Comparison of ENCODE assay signal across 22 cellular contexts in genomic region chr10:132783865-132784581, GRCh38. TPM values are rescaled to one million over a fixed set of nuclear protein-coding genes. Genes with fewer than 3 reads are reported as not detected.
DNase-seq lines count a peak whose midpoint lies in the region; ATAC-seq, FAIRE-seq and TF ChIP-seq lines count a peak whose summit lies in the region.
"Had no signal": no experiment of that assay in that cellular context is flagged by ENCODE, and none has a peak within 500 bp of the region (broad histone marks: within the 10 kb centered on the region; RNA-seq: fewer than 3 reads in every experiment).

No MANE protein-coding gene starts in this region.

- H3K36me3 Mint-ChIP-seq in activated naive CD8-positive, alpha-beta T cell treated with anti-CD3 and anti-CD28 coated beads, Interleukin-2, amount 10 ng/mL, durations not matched to agents 7 days and 5 days, result peaks cover 3% of the 10 kb centered on the region
- peaks cover 21% of the 10 kb centered on the region for H3K36me3 Mint-ChIP-seq in activated naive CD8-positive, alpha-beta T cell treated with anti-CD3 and anti-CD28 coated beads, Interleukin-2, amount 50 U/mL, for 24 hours (ENCODE audit: low read depth)
- H3K36me3 Mint-ChIP-seq in naive thymus-derived CD8-positive, alpha-beta T cell, result peaks cover 15 to 47% (median 35%) of the 10 kb centered on the region in 3 donors
- peaks cover 5% of the 10 kb centered on the region for H3K36me3 Mint-ChIP-seq in type B pancreatic cell

- no peak overlapping the region for H3K14ac ChIP-seq in H1 (ENCODE audit: insufficient read length)

- H3K4me1 ChIP-seq in H1 (replicated peaks in 1 of 4; ENCODE audit: control insufficient read depth in 3 of 4, insufficient read depth in 4 of 4, low read length in 3 of 4), result peaks cover 0 to 29% (median 12%) of the 10 kb centered on the region in 4 experiments; a peak in 6 of 7 replicates

- no peak for FAIRE-seq in H1 (lab: Jason Lieb, UNC)

- no peak overlapping the region for H2BK20ac ChIP-seq in H1 (ENCODE audit: low read length)

- H3K4ac ChIP-seq in H1 (replicated peaks; ENCODE audit: insufficient read length, low read depth, low read length), result no peak overlapping the region

- 22% methylated on average over 57 of the region's 68 CpGs; no CpG with 5 or more reads in 1 of the 2 experiments for WGBS in H1 (ENCODE audit: extremely low coverage in 1 of 2, insufficient coverage in 1 of 2, insufficient read length in 1 of 2, insufficient replicate concordance in 2 of 2, low coverage in 1 of 2, low lambda C conversion rate in 2 of 2, missing lambda C conversion rate in 1 of 2), 2 experiments

- H3K4me3 ChIP-seq in H1 (ENCODE audit: extremely low read depth in 1 of 4, insufficient read depth in 2 of 4, low read depth in 3 of 4, low read length in 4 of 4), result peak overlapping the region in 2 of 4 experiments; percentile 14 to 51; a peak in 3 of 8 replicates
- no peak overlapping the region for H3K4me3 ChIP-seq in foreskin fibroblast (ENCODE audit: low read depth in 1 of 2, low read length in 2 of 2)
- H3K4me3 ChIP-seq: heart right ventricle, PC-9, thoracic aorta had no signal

- H3K9me3 ChIP-seq in H1 (ENCODE audit: insufficient read depth in 2 of 2, low read depth in 1 of 2, low read length in 1 of 2), result no peaks in the 10 kb centered on the region; a peak in 1 of 4 replicates
- H3K9me3 ChIP-seq: heart right ventricle had no signal

- peaks cover 61 to 75% (median 73%) of the 10 kb centered on the region in 4 experiments for H3K27me3 ChIP-seq in H1 (replicated peaks in 1 of 4; ENCODE audit: control insufficient read depth in 3 of 4, extremely low read depth in 1 of 4, insufficient read depth in 3 of 4, low read length in 3 of 4)

- no peaks in the 10 kb centered on the region for H3K9me3 Mint-ChIP-seq in activated naive CD8-positive, alpha-beta T cell treated with anti-CD3 and anti-CD28 coated beads, Interleukin-2, amount 10 ng/mL, durations not matched to agents 7 days and 5 days
- no peaks in the 10 kb centered on the region for H3K9me3 Mint-ChIP-seq in activated naive CD8-positive, alpha-beta T cell treated with anti-CD3 and anti-CD28 coated beads, Interleukin-2, amount 50 U/mL, for 24 hours
- H3K9me3 Mint-ChIP-seq in naive thymus-derived CD8-positive, alpha-beta T cell, result peaks cover 0 to 8% (median 0%) of the 10 kb centered on the region in 9 donors
- no peaks in the 10 kb centered on the region for H3K9me3 Mint-ChIP-seq in type B pancreatic cell
- H3K9me3 Mint-ChIP-seq: CD8-positive, alpha-beta T cell had no signal

- DNase-seq in activated naive CD8-positive, alpha-beta T cell treated with anti-CD3 and anti-CD28 coated beads, Interleukin-2, amount 10 ng/mL, durations not matched to agents 7 days and 5 days, result no peak
- no peak for DNase-seq in activated naive CD8-positive, alpha-beta T cell treated with anti-CD3 and anti-CD28 coated beads, Interleukin-2, amount 50 U/mL, for 24 hours
- DNase-seq in H1 (ENCODE audit: low read depth in 1 of 2, low spot score in 2 of 2) (no peak), type B pancreatic cell (ENCODE audit: extremely low spot score, unreplicated experiment) (no peak), foreskin fibroblast (no peak)
- DNase-seq in naive thymus-derived CD8-positive, alpha-beta T cell, result no peak
- DNase-seq: aorta; CD8-positive, alpha-beta T cell; cerebellar nuclear complex; DMS79; heart right ventricle; NCI-H226; PC-9; stimulated activated CD4-positive, alpha-beta T cell treated with anti-CD3 and anti-CD28 coated beads, Interleukin-12 subunit alpha, Interleukin-12 subunit beta, amount 100 ng/mL, for 4 hours; stimulated activated CD8-positive, alpha-beta memory T cell treated with anti-CD3 and anti-CD28 coated beads, Interleukin-4, amount 100 ng/mL, for 48 hours had no signal

- TF ChIP-seq CTCF in H1 (IDR thresholded peaks at IDR 0.05; ENCODE audit: control extremely low read depth in 1 of 3, insufficient read depth in 1 of 3, low read depth in 1 of 3, low read length in 3 of 3) (no peak), type B pancreatic cell (conservative IDR thresholded peaks at IDR 0.05) (no peak), foreskin fibroblast (IDR thresholded peaks at IDR 0.05; ENCODE audit: low read depth, low read length) (no peak)

- no peak overlapping the region for H2BK5ac ChIP-seq in H1 (ENCODE audit: low read depth, low read length)

- POLR2A ChIA-PET in activated naive CD8-positive, alpha-beta T cell treated with anti-CD3 and anti-CD28 coated beads, Interleukin-2, amount 10 ng/mL, durations not matched to agents 7 days and 5 days (lab: Charles Lee), result no interaction called here
- POLR2A ChIA-PET in H1 (lab: Charles Lee; ENCODE audit: partially characterized antibody), result interaction anchor here (1.1 kb wide), 1 partner anchor 129 kb away, joined by 3 read pairs; no protein-coding TSS in a partner anchor
- POLR2A ChIA-PET in naive thymus-derived CD8-positive, alpha-beta T cell (lab: Charles Lee), result no interaction called here

- no peaks in the 10 kb centered on the region for H3K79me2 ChIP-seq in H1 (ENCODE audit: control insufficient read depth in 1 of 2, insufficient read depth in 2 of 2, low read length in 2 of 2)

- peaks cover 0 to 28% (median 0%) of the 10 kb centered on the region in 4 experiments; a peak in 2 of 8 replicates for H3K36me3 ChIP-seq in H1 (ENCODE audit: control insufficient read depth in 2 of 4, insufficient read depth in 4 of 4, low read length in 3 of 4)

- H4K8ac ChIP-seq in H1 (ENCODE audit: extremely low read depth, insufficient read depth, low read length), result peak overlapping the region; percentile 51; the same call in 1 of the 2 replicates

- CTCF ChIA-PET in H1 (lab: Charles Lee; ENCODE audit: partially characterized antibody), result interaction anchor here (0.8 to 2.0 kb wide), 2 partner anchors 9 to 22 kb away, joined by 3 to 6 read pairs; no protein-coding TSS in a partner anchor

- peaks cover 7% of the 10 kb centered on the region; the same call in 1 of the 2 replicates for H3K23me2 ChIP-seq in H1 (ENCODE audit: low read depth, low read length)

- H3K56ac ChIP-seq in H1 (replicated peaks; ENCODE audit: insufficient read length, low read depth, low read length), result no peak overlapping the region

- H2BK120ac ChIP-seq in H1 (replicated peaks; ENCODE audit: low read depth, low read length), result no peak overlapping the region

- no peak overlapping the region for H3K18ac ChIP-seq in H1 (ENCODE audit: extremely low read depth, low read length)

- no peak overlapping the region for H3K9ac ChIP-seq in H1 (replicated peaks in 1 of 4; ENCODE audit: extremely low read depth in 1 of 4, low read depth in 3 of 4, low read length in 3 of 4)

- H4K91ac ChIP-seq in H1 (replicated peaks; ENCODE audit: insufficient read length, low read length), result no peak overlapping the region

- no peak overlapping the region for H3K27ac ChIP-seq in H1 (ENCODE audit: low read depth, low read length)
- H3K27ac ChIP-seq: heart right ventricle, HL-60, PC-9, thoracic aorta had no signal

- H3K4me3 Mint-ChIP-seq in activated naive CD8-positive, alpha-beta T cell treated with anti-CD3 and anti-CD28 coated beads, Interleukin-2, amount 10 ng/mL, durations not matched to agents 7 days and 5 days, result no peak overlapping the region
- H3K4me3 Mint-ChIP-seq in activated naive CD8-positive, alpha-beta T cell treated with anti-CD3 and anti-CD28 coated beads, Interleukin-2, amount 50 U/mL, for 24 hours, result no peak overlapping the region
- H3K4me3 Mint-ChIP-seq in naive thymus-derived CD8-positive, alpha-beta T cell, result peak overlapping the region in 7 of 10 donors; percentile 18 to 62 (median 38)
- peak overlapping the region; percentile 71 for H3K4me3 Mint-ChIP-seq in type B pancreatic cell
- H3K4me3 Mint-ChIP-seq: CD8-positive, alpha-beta T cell had no signal

- no peak overlapping the region for H2AFZ ChIP-seq in H1 (ENCODE audit: low read length)
- H2AFZ ChIP-seq: PC-9 had no signal

- peaks cover 4 to 13% of the 10 kb centered on the region in 2 experiments for H4K20me1 ChIP-seq in H1 (replicated peaks in 1 of 2; ENCODE audit: control insufficient read depth in 1 of 2, insufficient read depth in 2 of 2, low read length in 2 of 2)

- no peak for TF ChIP-seq EP300 in H1 (IDR thresholded peaks at IDR 0.05; ENCODE audit: borderline replicate concordance in 1 of 2, low read depth in 2 of 2, low read length in 2 of 2)

- no peak overlapping the region for H4K5ac ChIP-seq in H1 (ENCODE audit: insufficient read length, low read depth, low read length)

- no peak overlapping the region for H2BK12ac ChIP-seq in H1 (ENCODE audit: low read depth, low read length)

- peaks cover 18% of the 10 kb centered on the region for H3K27me3 Mint-ChIP-seq in activated naive CD8-positive, alpha-beta T cell treated with anti-CD3 and anti-CD28 coated beads, Interleukin-2, amount 10 ng/mL, durations not matched to agents 7 days and 5 days
- H3K27me3 Mint-ChIP-seq in activated naive CD8-positive, alpha-beta T cell treated with anti-CD3 and anti-CD28 coated beads, Interleukin-2, amount 50 U/mL, for 24 hours, result peaks cover 19% of the 10 kb centered on the region
- peaks cover 0 to 15% (median 3%) of the 10 kb centered on the region in 5 donors for H3K27me3 Mint-ChIP-seq in naive thymus-derived CD8-positive, alpha-beta T cell
- H3K27me3 Mint-ChIP-seq in type B pancreatic cell, result peaks cover 46% of the 10 kb centered on the region

- no peaks in the 10 kb centered on the region for H3K79me1 ChIP-seq in H1 (ENCODE audit: low read depth, low read length)

- H3K27ac Mint-ChIP-seq in activated naive CD8-positive, alpha-beta T cell treated with anti-CD3 and anti-CD28 coated beads, Interleukin-2, amount 10 ng/mL, durations not matched to agents 7 days and 5 days, result peak overlapping the region; percentile 38
- H3K27ac Mint-ChIP-seq in activated naive CD8-positive, alpha-beta T cell treated with anti-CD3 and anti-CD28 coated beads, Interleukin-2, amount 50 U/mL, for 24 hours, result no peak overlapping the region
- H3K27ac Mint-ChIP-seq in naive thymus-derived CD8-positive, alpha-beta T cell, result no peak overlapping the region
- H3K27ac Mint-ChIP-seq in type B pancreatic cell, result peak overlapping the region; percentile 55
- H3K27ac Mint-ChIP-seq: CD8-positive, alpha-beta T cell had no signal

- H3K4me2 ChIP-seq in H1 (ENCODE audit: insufficient read depth in 1 of 2, low read depth in 2 of 2, low read length in 2 of 2), result peak overlapping the region; percentile 46 to 70
- H3K4me2 ChIP-seq: PC-9 had no signal

- no peaks in the 10 kb centered on the region for H3K4me1 Mint-ChIP-seq in activated naive CD8-positive, alpha-beta T cell treated with anti-CD3 and anti-CD28 coated beads, Interleukin-2, amount 10 ng/mL, durations not matched to agents 7 days and 5 days
- no peaks in the 10 kb centered on the region for H3K4me1 Mint-ChIP-seq in activated naive CD8-positive, alpha-beta T cell treated with anti-CD3 and anti-CD28 coated beads, Interleukin-2, amount 50 U/mL, for 24 hours
- peaks cover 0 to 4% (median under 1%) of the 10 kb centered on the region in 4 donors for H3K4me1 Mint-ChIP-seq in naive thymus-derived CD8-positive, alpha-beta T cell
- no peaks in the 10 kb centered on the region for H3K4me1 Mint-ChIP-seq in type B pancreatic cell (ENCODE audit: unreplicated experiment)

- no peak for ATAC-seq in activated naive CD8-positive, alpha-beta T cell treated with anti-CD3 and anti-CD28 coated beads, Interleukin-2, amount 10 ng/mL, durations not matched to agents 7 days and 5 days (ENCODE audit: low read depth)
- no peak for ATAC-seq in activated naive CD8-positive, alpha-beta T cell treated with anti-CD3 and anti-CD28 coated beads, Interleukin-2, amount 50 U/mL, for 24 hours
- no peak for ATAC-seq in naive thymus-derived CD8-positive, alpha-beta T cell
- ATAC-seq in GM21526 (IDR thresholded peaks at IDR 0.05; ENCODE audit: low FRiP score, unreplicated experiment) (no peak), GM19035 (IDR thresholded peaks at IDR 0.05; ENCODE audit: unreplicated experiment) (no peak)
- ATAC-seq: CD8-positive, alpha-beta T cell; heart right ventricle had no signal

- no peak for TF ChIP-seq RAD21 in H1 (IDR thresholded peaks at IDR 0.05 in 1 of 2, conservative IDR thresholded peaks at IDR 0.05 in 1 of 2; ENCODE audit: low read depth in 2 of 2, low read length in 2 of 2)

- H3K23ac ChIP-seq in H1 (ENCODE audit: insufficient read length), result no peak overlapping the region

- no peak overlapping the region for H2BK15ac ChIP-seq in H1 (ENCODE audit: low read length)

- H2AK5ac ChIP-seq in H1 (ENCODE audit: low read depth, low read length), result no peak overlapping the region

- no peak for TF ChIP-seq POLR2A in H1 (IDR thresholded peaks at IDR 0.05; ENCODE audit: control extremely low read depth in 1 of 2, low read depth in 2 of 2, low read length in 2 of 2)

RNA-seq across cellular contexts. Expression of gene NKX6-2, which starts 1.9 kb away (rescaled TPM):
- not detected for total RNA-seq in activated naive CD8-positive, alpha-beta T cell treated with anti-CD3 and anti-CD28 coated beads, Interleukin-2, amount 10 ng/mL, durations not matched to agents 7 days and 5 days
- total RNA-seq in H1 (2021; fragmentation: NEBNext Ultra II Directional; extraction: Animal tissue kit (Norgen Biotek cat#: 25700)), result not detected in 2 replicates
- 0.06 and 0.14 TPM in 2 replicates for polyA plus RNA-seq in H1 (2011; rRNA removed)
- polyA plus RNA-seq in H1 (2011; cell fraction: cytosol; rRNA removed), result 0.09 TPM
- polyA plus RNA-seq in H1 (2011; cell fraction: nucleus; rRNA removed), result 0.11 TPM
- polyA plus RNA-seq in H1 (2012, experiment 1 of 2), result 2.4 to 6.7 TPM (median 4.4 TPM) in 4 replicates
- 0.08 TPM for polyA plus RNA-seq in H1 (2012, experiment 2 of 2)
- polyA plus RNA-seq in H1 (2013, experiment 1 of 2), result not detected
- polyA plus RNA-seq in H1 (2013, experiment 2 of 2), result not detected
- not detected in 2 replicates for polyA minus RNA-seq in H1 (2011; rRNA and poly(A)+ RNA removed)
- polyA minus RNA-seq in H1 (2011; cell fraction: cytosol; rRNA and poly(A)+ RNA removed), result not detected
- not detected for polyA minus RNA-seq in H1 (2011; cell fraction: nucleus; rRNA and poly(A)+ RNA removed)
- total RNA-seq in naive thymus-derived CD8-positive, alpha-beta T cell, result not detected
- under 1 TPM in 1 of 3 donors, not detected in 2; 0.66 TPM for polyA plus RNA-seq in naive thymus-derived CD8-positive, alpha-beta T cell
- 0.14 and 0.26 TPM in 2 replicates for total RNA-seq in type B pancreatic cell (ENCODE audit: low replicate concordance)
- total RNA-seq: aorta; CD8-positive, alpha-beta T cell; heart right ventricle; PC-9; pulmonary artery endothelial cell; T-helper 2 cell treated with Interferon-gamma antibody and Interleukin-4, amounts not matched to agents 100 ng/mL and 5 ng/mL, for 36 hours had no signal
- polyA plus RNA-seq: AG04450, aorta had no signal

Comparison
In these comparisons a context has a peak if more than half of its experiments do, and no peak if none do; other contexts are left out.
1. H3K27ac Mint-ChIP-seq: peak in activated naive CD8-positive, alpha-beta T cell treated with anti-CD3 and anti-CD28 coated beads, Interleukin-2, amount 10 ng/mL, durations not matched to agents 7 days and 5 days (single experiment) and type B pancreatic cell (single experiment); none in activated naive CD8-positive, alpha-beta T cell treated with anti-CD3 and anti-CD28 coated beads, Interleukin-2, amount 50 U/mL, for 24 hours (single experiment) and naive thymus-derived CD8-positive, alpha-beta T cell (0 of 10).
2. H3K4me3 Mint-ChIP-seq: peak in naive thymus-derived CD8-positive, alpha-beta T cell (7 of 10) and type B pancreatic cell (single experiment); none in activated naive CD8-positive, alpha-beta T cell treated with anti-CD3 and anti-CD28 coated beads, Interleukin-2, amount 10 ng/mL, durations not matched to agents 7 days and 5 days (single experiment) and activated naive CD8-positive, alpha-beta T cell treated with anti-CD3 and anti-CD28 coated beads, Interleukin-2, amount 50 U/mL, for 24 hours (single experiment).